In genomic region chr6:7879980-7880717, GRCh38 we compare ENCODE assay signal across 22 cellular contexts. TPM values are rescaled to one million over a fixed set of nuclear protein-coding genes. Genes with fewer than 3 reads are reported as not detected.
A peak's percentile ranks its signal among the peaks of the same experiment; 100 is the strongest.
DNase-seq lines count a peak whose midpoint lies in the region; ATAC-seq, FAIRE-seq and TF ChIP-seq lines count a peak whose summit lies in the region.
"Had no signal": no experiment of that assay in that cellular context is flagged by ENCODE, and none has a peak within 500 bp of the region (broad histone marks: within the 10 kb centered on the region; RNA-seq: fewer than 3 reads in every experiment).

No MANE protein-coding gene starts in this region.

- no peaks in the 10 kb centered on the region for H3K9me3 ChIP-seq in PC-3 (ENCODE audit: low read length)

- H3F3A ChIP-seq in PC-3 (ENCODE audit: low read length, unreplicated experiment): no peaks in the 10 kb centered on the region

- H3K27me3 ChIP-seq in PC-3 (ENCODE audit: low read length): no peaks in the 10 kb centered on the region

- H2AFZ ChIP-seq in PC-3 (ENCODE audit: low read length): no peak overlapping the region
- H2AFZ ChIP-seq: GM23248 had no signal

- ATAC-seq in PC-3: no peak

- TSS peak; percentile 1 for BruUV-seq in PC-3 (replicated peaks; lab: Mats Ljungman, UMichigan)

- intact Hi-C loops in PC-3 (cut with micrococcal nuclease): loop anchor here (5.0 kb wide), 1 partner anchor 158 kb away; no protein-coding TSS in a partner anchor

- POLR2A ChIA-PET in PC-3 (lab: Charles Lee; ENCODE audit: unreplicated experiment): no interaction called here

- FAIRE-seq in GM12892 (lab: Jason Lieb, UNC): no peak
- FAIRE-seq: GM19239 had no signal

- TF ChIP-seq POLR2A in GM12892 (IDR thresholded peaks at IDR 0.05; ENCODE audit: low read depth, low read length) (peak; percentile 51; the same call in 1 of the 2 replicates), GM19099 (IDR thresholded peaks at IDR 0.05; ENCODE audit: extremely low read depth, insufficient read length, low read depth) (peak; percentile 7)

- no peaks in the 10 kb centered on the region for H3K9me2 ChIP-seq in PC-3 (replicated peaks; ENCODE audit: low read length)

- DNase-seq in GM12892 (ENCODE audit: insufficient read length) (no peak), PC-3 (no peak), kidney tubule cell (ENCODE audit: low spot score) (peak; percentile 16), NOMO-1 (lab: John Stamatoyannopoulos, UW; ENCODE audit: unreplicated experiment in 2 of 2) (no peak), kidney glomerular epithelial cell (lab: John Stamatoyannopoulos, UW) (no peak)
- DNase-seq in effector CD8-positive, alpha-beta T cell (lab: John Stamatoyannopoulos, UW): no peak
- DNase-seq: Calu3, DMS79 treated with DMSO at 0.1 percent for 48 hours, GM23248, H7, MV-4-11, NCI-H1105, NCI-H1436 treated with DMSO at 0.1 percent for 48 hours, NCI-H187 treated with DMSO at 0.1 percent for 48 hours, NCI-H2171 treated with DMSO at 0.1 percent for 48 hours, NCI-H524, NCI-H748 treated with DMSO at 0.1 percent for 48 hours, SIG-M5, SW 1271 had no signal

- no peak overlapping the region for H3K4me3 ChIP-seq in PC-3 (ENCODE audit: low read length)
- H3K4me3 ChIP-seq: GM23248, SK-N-MC had no signal

- no peak overlapping the region for H3K27ac ChIP-seq in PC-3 (ENCODE audit: low read length)
- H3K27ac ChIP-seq: GM23248, SK-N-MC had no signal

- no peak overlapping the region for H3K4me2 ChIP-seq in PC-3 (ENCODE audit: low read length)

- no peak for TF ChIP-seq CTCF in PC-3 (conservative IDR thresholded peaks at IDR 0.05; ENCODE audit: low read depth, low read length)

- no peaks in the 10 kb centered on the region for H3K79me2 ChIP-seq in PC-3 (ENCODE audit: low read length)

- H4K20me1 ChIP-seq in PC-3 (ENCODE audit: low read length): no peaks in the 10 kb centered on the region

- peaks cover 36% of the 10 kb centered on the region for H3K36me3 ChIP-seq in PC-3 (ENCODE audit: low read depth, low read length)

- no peak overlapping the region for H3K9ac ChIP-seq in PC-3 (ENCODE audit: low read length)
- H3K9ac ChIP-seq: GM23248 had no signal

- CTCF ChIA-PET in PC-3 (lab: Charles Lee): no interaction called here

- no peaks in the 10 kb centered on the region for H3K4me1 ChIP-seq in PC-3 (ENCODE audit: insufficient read depth, low read length)

RNA-seq across cellular contexts. Expression of gene TXNDC5, which starts 30.4 kb away (rescaled TPM):
- polyA plus RNA-seq in GM12892 (2012; ENCODE audit: missing spikeins): 74.8 TPM
- 218 and 221 TPM in 2 replicates for total RNA-seq in PC-3 (2014; rRNA removed)
